Comparison of ENCODE assay signal across 9 cellular contexts in genomic region chr13:19169496-19169895, GRCh38. TPM values are rescaled to one million over a fixed set of nuclear protein-coding genes. Genes with fewer than 3 reads are reported as not detected.
"Had no signal": no experiment of that assay in that cellular context is flagged by ENCODE, and none has a peak within 500 bp of the region (broad histone marks: within the 10 kb centered on the region; RNA-seq: fewer than 3 reads in every experiment).

No MANE protein-coding gene starts in this region.

- DNase-seq: GDM1, GF-D8 had no signal

- ATAC-seq: GM12878 had no signal

- H3K4me3 ChIP-seq: GM12878 had no signal

- FAIRE-seq: G401.6, GM12878, GM12891, GM12892, GM18507, GM19239 had no signal

RNA-seq across cellular contexts. Expression of gene TUBA3C, which starts 12.1 kb away (rescaled TPM):
- total RNA-seq: G401, GM12878 had no signal
